ENCODE assay signal across 5 cellular contexts in the genomic region with DNA sequence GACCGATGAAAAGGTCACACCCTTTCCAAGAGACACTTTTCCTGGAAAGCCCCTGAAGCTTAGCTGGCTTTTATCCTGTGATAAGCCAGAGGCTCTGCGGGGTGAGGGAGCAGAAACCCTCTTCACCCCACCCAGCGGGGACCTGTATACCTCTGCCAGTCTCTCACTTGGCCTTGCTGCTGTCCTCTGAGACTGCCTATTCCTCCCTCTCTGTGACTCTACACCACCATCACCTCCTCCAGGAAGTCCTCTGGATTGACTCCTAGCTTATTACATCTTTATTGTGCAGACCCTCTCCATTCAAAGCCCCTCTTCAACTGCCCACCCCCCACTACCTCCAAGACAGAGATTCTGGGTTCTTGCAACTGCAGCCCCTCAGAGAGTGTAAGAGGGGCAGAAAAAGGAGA.
DNase-seq lines count a peak whose midpoint lies in the region; ATAC-seq, FAIRE-seq and TF ChIP-seq lines count a peak whose summit lies in the region.
"Not testable (repeated sequence)": the region's sequence is repeated elsewhere in the genome, so short reads cannot be mapped to it uniquely, and the experiment has no call there.

No MANE protein-coding gene starts in this region.

- H3K4me3 ChIP-seq in A549; WERI-Rb-1 (ENCODE audit: low read depth, low read length): not testable (repeated sequence)

- TF ChIP-seq POLR2A in A549 (IDR thresholded peaks at IDR 0.05; ENCODE audit: low read length); erythroblast (IDR thresholded peaks at IDR 0.05; ENCODE audit: low read length): not testable (repeated sequence)

- H3K27me3 ChIP-seq in WERI-Rb-1 (ENCODE audit: insufficient read depth, low read depth, severe bottlenecking): not testable (repeated sequence)

- POLR2A ChIA-PET in A549 (lab: Yijun Ruan, JAX): not testable (repeated sequence)

- H3K27ac ChIP-seq in A549, WERI-Rb-1: not testable (repeated sequence)

- FAIRE-seq in A549 (lab: Jason Lieb, UNC): not testable (repeated sequence)

- TF ChIP-seq EP300 in A549 (IDR thresholded peaks at IDR 0.05): not testable (repeated sequence)

- not testable (repeated sequence) for DNase-seq in A549 (ENCODE audit: low read depth in 1 of 2, low spot score in 1 of 2)
- peak; percentile 13 for DNase-seq in OCI-M1 (lab: John Stamatoyannopoulos, UW)
- peak; percentile 22 for DNase-seq in WERI-Rb-1
- peak; percentile 70 to 82 for DNase-seq in erythroblast (lab: John Stamatoyannopoulos, UW)
- DNase-seq in posterior vena cava (ENCODE audit: low spot score): peak; percentile 35

- TF ChIP-seq CTCF in A549 (IDR thresholded peaks at IDR 0.05); WERI-Rb-1 (IDR thresholded peaks at IDR 0.05; ENCODE audit: low read depth, low read length): not testable (repeated sequence)

- not testable (repeated sequence) for TF ChIP-seq RAD21 in A549 (conservative IDR thresholded peaks at IDR 0.05 in 1 of 2, IDR thresholded peaks at IDR 0.05 in 1 of 2)

- H3K4me1 ChIP-seq in A549: not testable (repeated sequence)

- intact Hi-C loops in posterior vena cava (cut with DNase I): not testable (repeated sequence)

- CTCF ChIA-PET in A549 (lab: Yijun Ruan, JAX): not testable (repeated sequence)

- ATAC-seq in A549: not testable (repeated sequence)

- H3K4me2 ChIP-seq in A549: not testable (repeated sequence)

- not testable (repeated sequence) for H3K36me3 ChIP-seq in WERI-Rb-1

- WGBS in A549 (ENCODE audit: missing lambda C conversion rate): 72% methylated on average over 3 of the region's 3 CpGs

- H3K9me3 ChIP-seq in A549; WERI-Rb-1 (ENCODE audit: severe bottlenecking): not testable (repeated sequence)

TF ChIP-seq in A549, 52 proteins besides CTCF, POLR2A, EP300 and RAD21:
- peak; percentile 47 for TF ChIP-seq ZFP36 (IDR thresholded peaks at IDR 0.05; ENCODE audit: borderline replicate concordance, partially characterized antibody)
